In genomic region chr15:69957175-69957574, GRCh38 we compare ENCODE assay signal across 24 cellular contexts.
DNase-seq lines count a peak whose midpoint lies in the region; TF ChIP-seq lines count a peak whose summit lies in the region.
"Had no signal": no experiment of that assay in that cellular context is flagged by ENCODE, and none has a peak within 500 bp of the region (broad histone marks: within the 10 kb centered on the region; RNA-seq: fewer than 3 reads in every experiment).

No MANE protein-coding gene starts in this region.

- no peaks in the 10 kb centered on the region for H3K36me3 ChIP-seq in neutrophil
- H3K36me3 ChIP-seq: transverse colon had no signal

- peak overlapping the region; percentile 92 for H3K27ac ChIP-seq in neutrophil
- H3K27ac ChIP-seq: foreskin keratinocyte, transverse colon had no signal

- H3K36me3 Mint-ChIP-seq in chondrocyte (ENCODE audit: low read depth), result no peaks in the 10 kb centered on the region
- H3K36me3 Mint-ChIP-seq: CD14-positive monocyte had no signal

- peak; percentile 17 for TF ChIP-seq CTCF in GM12873 (IDR thresholded peaks at IDR 0.05; ENCODE audit: insufficient read depth, low read depth, low read length, missing control alignments)
- TF ChIP-seq CTCF in NB4 (IDR thresholded peaks at IDR 0.05; ENCODE audit: low read depth, low read length), result no peak
- TF ChIP-seq CTCF in chondrocyte (IDR thresholded peaks at IDR 0.05), result peak; percentile 17
- no peak for TF ChIP-seq CTCF in neutrophil (IDR thresholded peaks at IDR 0.05)

- H3K27ac Mint-ChIP-seq in chondrocyte (ENCODE audit: unreplicated experiment), result no peak overlapping the region
- H3K27ac Mint-ChIP-seq: activated CD4-positive, alpha-beta memory T cell treated with anti-CD3 and anti-CD28 coated beads, Interleukin-2, amount 10 ng/mL, durations not matched to agents 7 days and 5 days; activated naive CD8-positive, alpha-beta T cell treated with anti-CD3 and anti-CD28 coated beads, Interleukin-2, amount 50 U/mL, for 24 hours had no signal

- no peak overlapping the region for H3K4me3 ChIP-seq in NB4 (ENCODE audit: low read depth, low read length)
- no peak overlapping the region for H3K4me3 ChIP-seq in neutrophil (ENCODE audit: low read depth in 1 of 2, low read length in 1 of 2)
- H3K4me3 ChIP-seq: GM12878, transverse colon had no signal

- H3K27me3 Mint-ChIP-seq in chondrocyte (ENCODE audit: low read depth), result peaks cover 28% of the 10 kb centered on the region

- peak; percentile 16 for DNase-seq in NB4 (ENCODE audit: low read depth)
- no peak for DNase-seq in chondrocyte (ENCODE audit: low spot score)
- DNase-seq in NCI-H2227 (lab: John Stamatoyannopoulos, UW; ENCODE audit: unreplicated experiment), result no peak
- DNase-seq in DMS114 treated with DMSO at 0.1 percent for 48 hours (lab: John Stamatoyannopoulos, UW; ENCODE audit: unreplicated experiment), result no peak
- DNase-seq in GF-D8 (lab: John Stamatoyannopoulos, UW), result no peak
- DNase-seq: activated CD4-positive, alpha-beta memory T cell treated with anti-CD3 and anti-CD28 coated beads, Interleukin-2, amount 10 ng/mL, durations not matched to agents 7 days and 5 days; activated effector memory CD4-positive, alpha-beta T cell treated with anti-CD3 and anti-CD28 coated beads, Interleukin-2, amount 50 U/mL, for 16 hours; activated naive CD8-positive, alpha-beta T cell treated with anti-CD3 and anti-CD28 coated beads, Interleukin-2, amount 50 U/mL, for 24 hours; activated T-cell treated with anti-CD3 and anti-CD28 coated beads for 4 hours; cerebellar nuclear complex; foreskin keratinocyte; GDM1; left colon; NCI-H1694; NCI-H526 treated with DMSO at 0.1 percent for 48 hours; nucleus accumbens; Right ventricle myocardium superior; stimulated activated CD8-positive, alpha-beta memory T cell treated with anti-CD3 and anti-CD28 coated beads, Interleukin-4, amount 100 ng/mL, for 48 hours; SW 1271; transverse colon had no signal

- H3K27me3 ChIP-seq in neutrophil, result no peaks in the 10 kb centered on the region
- H3K27me3 ChIP-seq: transverse colon had no signal

- TF ChIP-seq POLR2A in NB4 (IDR thresholded peaks at IDR 0.05; ENCODE audit: extremely low read depth, insufficient read length), result no peak

- peaks cover 41 to 46% of the 10 kb centered on the region in 2 experiments for H3K4me1 ChIP-seq in neutrophil (ENCODE audit: control insufficient read depth in 1 of 2, insufficient read depth in 1 of 2, low read depth in 1 of 2, low read length in 1 of 2)
- H3K4me1 ChIP-seq: foreskin keratinocyte, transverse colon had no signal

- H3K9me3 Mint-ChIP-seq in chondrocyte (ENCODE audit: low read depth), result no peaks in the 10 kb centered on the region
- H3K9me3 Mint-ChIP-seq: activated CD4-positive, alpha-beta memory T cell treated with anti-CD3 and anti-CD28 coated beads, Interleukin-2, amount 10 ng/mL, durations not matched to agents 7 days and 5 days; activated naive CD8-positive, alpha-beta T cell treated with anti-CD3 and anti-CD28 coated beads, Interleukin-2, amount 50 U/mL, for 24 hours had no signal

- no peaks in the 10 kb centered on the region for H3K9me3 ChIP-seq in neutrophil
- H3K9me3 ChIP-seq: transverse colon had no signal

- no peak overlapping the region for H3K4me3 Mint-ChIP-seq in chondrocyte (ENCODE audit: unreplicated experiment)
- H3K4me3 Mint-ChIP-seq: activated CD4-positive, alpha-beta memory T cell treated with anti-CD3 and anti-CD28 coated beads, Interleukin-2, amount 10 ng/mL, durations not matched to agents 7 days and 5 days; activated naive CD8-positive, alpha-beta T cell treated with anti-CD3 and anti-CD28 coated beads, Interleukin-2, amount 50 U/mL, for 24 hours; CD14-positive monocyte had no signal

- H3K4me1 Mint-ChIP-seq in chondrocyte (ENCODE audit: low read depth), result no peaks in the 10 kb centered on the region
- H3K4me1 Mint-ChIP-seq: activated CD4-positive, alpha-beta memory T cell treated with anti-CD3 and anti-CD28 coated beads, Interleukin-2, amount 10 ng/mL, durations not matched to agents 7 days and 5 days had no signal

Comparison
In these comparisons a context has a peak if more than half of its experiments do, and no peak if none do; other contexts are left out.
1. CTCF ChIP-seq: peak in GM12873 (single experiment) and chondrocyte (single experiment); none in NB4 (single experiment) and neutrophil (single experiment).